In the genomic region with DNA sequence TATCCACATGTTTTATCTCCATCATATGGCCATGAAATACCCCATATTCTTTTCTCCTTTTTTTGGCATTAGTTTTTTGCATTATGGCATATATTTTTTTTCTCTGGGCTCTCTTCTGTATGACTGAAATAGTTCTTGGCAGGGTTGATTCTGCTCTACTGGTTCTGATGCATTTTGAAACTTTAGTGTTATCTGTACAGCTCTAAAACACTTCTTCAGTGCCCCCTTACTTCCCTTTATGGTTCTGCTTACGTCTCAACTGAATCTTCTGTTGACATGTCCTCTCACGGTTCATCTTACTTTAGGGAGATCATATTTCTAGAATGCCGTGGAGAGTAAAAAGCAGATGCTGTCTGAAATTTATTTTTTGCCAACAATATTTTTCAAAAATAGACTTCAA, we compare ENCODE assay signal across 14 cellular contexts. TPM values are rescaled to one million over a fixed set of nuclear protein-coding genes. Genes with fewer than 3 reads are reported as not detected.
A peak's percentile ranks its signal among the peaks of the same experiment; 100 is the strongest.
DNase-seq lines count a peak whose midpoint lies in the region; ATAC-seq and TF ChIP-seq lines count a peak whose summit lies in the region.
"Had no signal": no experiment of that assay in that cellular context is flagged by ENCODE, and none has a peak within 500 bp of the region (broad histone marks: within the 10 kb centered on the region; RNA-seq: fewer than 3 reads in every experiment).

No MANE protein-coding gene starts in this region.

- in situ Hi-C loops in G401 (cut with HindIII; ENCODE audit: low sequenced_read_pairs), result no loop called here

- intact Hi-C loops in left ventricle myocardium superior (cut with micrococcal nuclease), result no loop called here

- H3K4me3 ChIP-seq in choroid plexus epithelial cell (ENCODE audit: low read depth, low read length), result no peak overlapping the region
- H3K4me3 ChIP-seq: esophagus muscularis mucosa, GM23338 had no signal

- TF ChIP-seq CTCF in choroid plexus epithelial cell (conservative IDR thresholded peaks at IDR 0.05; ENCODE audit: low read depth, low read length) (no peak), RWPE1 (conservative IDR thresholded peaks at IDR 0.05; ENCODE audit: low read depth) (no peak)

- no peak overlapping the region for H3K27ac ChIP-seq in RWPE1
- H3K27ac ChIP-seq: esophagus muscularis mucosa had no signal

- CTCF ChIA-PET in RWPE1 (lab: Yijun Ruan, JAX), result no interaction called here

- peak; percentile 37 for DNase-seq in choroid plexus epithelial cell (ENCODE audit: low read depth)
- no peak for DNase-seq in G401 (ENCODE audit: low spot score)
- DNase-seq in left ventricle myocardium superior, result no peak
- no peak for DNase-seq in SHP77 (lab: John Stamatoyannopoulos, UW)
- DNase-seq in RWPE1 (ENCODE audit: low spot score), result no peak
- DNase-seq: Karpas-422, NCI-H526 treated with DMSO at 0.1 percent for 48 hours, substantia nigra, T-helper 17 cell had no signal

- peak; percentile 97 for ATAC-seq in GM18870 (IDR thresholded peaks at IDR 0.05; ENCODE audit: unreplicated experiment)
- peak; percentile 89 for ATAC-seq in GM21619 (IDR thresholded peaks at IDR 0.05; ENCODE audit: unreplicated experiment)
- peak; percentile 89 for ATAC-seq in HG03139 (IDR thresholded peaks at IDR 0.05; ENCODE audit: unreplicated experiment)
- ATAC-seq in left ventricle myocardium superior, result no peak
- ATAC-seq: GM23338, T-helper 17 cell had no signal

- POLR2A ChIA-PET in RWPE1 (lab: Yijun Ruan, JAX; ENCODE audit: low non-redundant PET), result no interaction called here

RNA-seq across cellular contexts. Expression of gene TXNDC5, which starts 23.2 kb away (rescaled TPM):
- total RNA-seq in G401 (2014; rRNA removed; shearing (Covaris generic)), result 250 and 311 TPM in 2 replicates
- total RNA-seq in left ventricle myocardium superior, result 32.9 TPM
